In the genomic region with DNA sequence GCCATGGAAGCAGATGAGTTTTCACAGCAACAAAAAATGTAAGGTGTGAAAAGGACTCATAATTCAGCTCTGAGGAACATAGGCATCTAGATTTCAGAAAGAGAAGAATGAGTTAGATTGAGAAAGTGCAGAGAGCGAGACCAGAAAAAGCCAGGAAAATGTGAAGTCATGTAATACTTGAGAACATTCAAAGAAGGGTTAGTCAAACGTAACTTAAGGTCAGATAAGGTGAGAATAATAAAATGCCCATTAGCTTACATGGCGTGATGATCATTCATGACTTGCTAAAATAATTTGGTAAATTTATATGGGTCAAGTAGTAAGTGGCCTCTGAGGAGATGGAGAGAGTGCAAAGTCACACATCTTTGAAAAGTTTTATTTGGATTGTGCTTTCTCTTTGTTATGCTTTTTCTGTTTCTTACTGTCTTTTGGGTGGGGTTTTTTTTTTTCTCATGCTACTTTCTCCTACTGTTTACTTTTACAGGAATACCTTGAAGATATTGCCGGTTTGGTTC, we compare ENCODE assay signal across 24 cellular contexts.
"Had no signal": no experiment of that assay in that cellular context is flagged by ENCODE, and none has a peak within 500 bp of the region (broad histone marks: within the 10 kb centered on the region; RNA-seq: fewer than 3 reads in every experiment).

No MANE protein-coding gene starts in this region.

- H3K9me3 ChIP-seq: SJSA1 had no signal

- H3K4me2 ChIP-seq: KMS-11 had no signal

- DNase-seq: IMR-90, MV-4-11, NCI-H1048, NCI-H1105 treated with DMSO at 0.1 percent for 48 hours, NCI-H1417 treated with DMSO at 0.1 percent for 48 hours, NCI-H146, NCI-H1694 treated with DMSO at 0.1 percent for 48 hours, NCI-H1930, NCI-H2081, NCI-H2171, NCI-H226, NCI-H446, NCI-H510A, NCI-H524 treated with DMSO at 0.1 percent for 48 hours, NCI-H69, NCI-H774, Right ventricle myocardium superior, RPMI8226, SIG-M5 had no signal

- H3K27ac ChIP-seq: KMS-11, SJSA1, SK-N-MC had no signal

- FAIRE-seq: HepG2, RCC 7860 had no signal

- H3K27me3 ChIP-seq: SJSA1 had no signal

- ATAC-seq: HepG2 had no signal

- H3K4me3 ChIP-seq: SJSA1, SK-N-MC had no signal

- H3K36me3 ChIP-seq: SJSA1 had no signal

- H3K9ac ChIP-seq: KMS-11 had no signal
